Comparison of ENCODE assay signal across 10 cellular contexts in the genomic region with DNA sequence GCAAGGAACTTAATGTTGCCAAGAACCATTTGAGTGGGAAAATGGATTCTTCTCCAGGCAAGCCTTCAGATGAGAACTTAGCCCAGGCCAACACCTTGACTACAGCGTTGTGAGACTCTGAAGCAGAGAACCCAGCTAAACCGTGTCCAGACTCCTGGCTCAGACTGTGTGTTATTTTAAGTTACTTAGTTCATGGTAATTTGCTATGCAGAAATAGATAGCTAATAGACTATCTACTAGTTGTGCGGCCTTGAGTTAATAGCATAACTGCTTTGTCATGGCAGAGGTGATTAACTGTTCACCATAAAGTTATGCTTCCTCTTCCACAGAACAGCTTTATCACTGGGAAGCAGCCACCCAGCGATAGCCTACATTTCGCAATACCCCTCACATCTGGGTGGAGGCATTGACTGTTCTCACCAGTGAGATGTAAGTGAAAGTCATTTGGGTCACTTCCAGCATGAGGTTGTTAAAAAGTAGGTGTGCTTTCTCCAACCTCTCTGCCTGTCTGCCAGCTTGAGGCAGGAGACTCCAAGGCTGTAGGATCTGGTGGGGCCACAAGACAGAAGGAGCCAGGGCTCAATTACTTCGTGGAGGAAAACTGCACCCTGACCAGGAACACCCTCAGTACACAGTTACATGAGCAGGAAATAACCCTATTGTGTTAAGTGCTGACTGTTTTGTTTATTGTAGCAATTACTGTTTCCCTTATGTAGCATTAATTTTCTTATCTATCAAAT.
DNase-seq lines count a peak whose midpoint lies in the region; ATAC-seq and TF ChIP-seq lines count a peak whose summit lies in the region.
"Had no signal": no experiment of that assay in that cellular context is flagged by ENCODE, and none has a peak within 500 bp of the region (broad histone marks: within the 10 kb centered on the region; RNA-seq: fewer than 3 reads in every experiment).

No MANE protein-coding gene starts in this region.

- H3K4me3 Mint-ChIP-seq in CD4-positive, alpha-beta T cell, result no peak overlapping the region

- H3K9me3 ChIP-seq in esophagus squamous epithelium (no peaks in the 10 kb centered on the region), WERI-Rb-1 (ENCODE audit: severe bottlenecking) (no peaks in the 10 kb centered on the region)
- H3K9me3 ChIP-seq in CD4-positive, alpha-beta T cell (ENCODE audit: control insufficient read depth, low read length), result no peaks in the 10 kb centered on the region

- CTCF ChIA-PET in CD4-positive, alpha-beta T cell (lab: Charles Lee), result no interaction called here

- DNase-seq in EL (peak; percentile 50), OCI-M2 (lab: John Stamatoyannopoulos, UW; ENCODE audit: unreplicated experiment) (peak; percentile 60), esophagus squamous epithelium (lab: John Stamatoyannopoulos, UW) (no peak), omental fat pad (ENCODE audit: low spot score) (no peak), WERI-Rb-1 (no peak)
- no peak for DNase-seq in CD4-positive, alpha-beta T cell
- DNase-seq: effector CD4-positive, alpha-beta T cell; posterior cingulate gyrus had no signal

- 22 to 53% methylated on average over 5 to 6 of the region's 6 CpGs for WGBS in esophagus squamous epithelium, 2 donors

- H3K27ac ChIP-seq in esophagus squamous epithelium, result peak overlapping the region; percentile 34 to 55 (median 44)
- H3K27ac ChIP-seq in WERI-Rb-1, result no peak overlapping the region
- H3K27ac ChIP-seq in CD4-positive, alpha-beta T cell (ENCODE audit: low read depth, low read length), result no peak overlapping the region

- H3K4me1 Mint-ChIP-seq in CD4-positive, alpha-beta T cell (ENCODE audit: low read depth), result no peaks in the 10 kb centered on the region

- no peak for TF ChIP-seq CTCF in esophagus squamous epithelium (IDR thresholded peaks at IDR 0.05)
- TF ChIP-seq CTCF in omental fat pad (IDR thresholded peaks at IDR 0.05), result no peak
- no peak for TF ChIP-seq CTCF in WERI-Rb-1 (IDR thresholded peaks at IDR 0.05; ENCODE audit: low read depth, low read length)
- TF ChIP-seq CTCF in CD4-positive, alpha-beta T cell (IDR thresholded peaks at IDR 0.05), result no peak

- no peak overlapping the region for H3K27ac Mint-ChIP-seq in CD4-positive, alpha-beta T cell

- no peaks in the 10 kb centered on the region for H3K9me3 Mint-ChIP-seq in CD4-positive, alpha-beta T cell

- H3K4me3 ChIP-seq in esophagus squamous epithelium (peak overlapping the region in 1 of 4 donors; percentile 2), WERI-Rb-1 (ENCODE audit: low read depth, low read length) (no peak overlapping the region)

- H3K27me3 Mint-ChIP-seq in CD4-positive, alpha-beta T cell, result peaks cover 15% of the 10 kb centered on the region

- H3K4me1 ChIP-seq in esophagus squamous epithelium, result peaks cover 0 to 16% (median 15%) of the 10 kb centered on the region in 3 donors

- POLR2A ChIA-PET in CD4-positive, alpha-beta T cell (lab: Charles Lee), result no interaction called here

- TF ChIP-seq POLR2A in esophagus squamous epithelium (IDR thresholded peaks at IDR 0.05), result no peak

- H3K36me3 ChIP-seq in esophagus squamous epithelium (no peaks in the 10 kb centered on the region), WERI-Rb-1 (no peaks in the 10 kb centered on the region)

- H3K27me3 ChIP-seq in esophagus squamous epithelium (no peaks in the 10 kb centered on the region), WERI-Rb-1 (ENCODE audit: insufficient read depth, low read depth, severe bottlenecking) (no peaks in the 10 kb centered on the region)
- H3K27me3 ChIP-seq in CD4-positive, alpha-beta T cell (ENCODE audit: control insufficient read depth, insufficient read depth, low read length), result no peaks in the 10 kb centered on the region

- ATAC-seq in omental fat pad (ENCODE audit: low FRiP score) (peak; percentile 74), HG02870 (IDR thresholded peaks at IDR 0.05; ENCODE audit: unreplicated experiment) (no peak), HG02678 (IDR thresholded peaks at IDR 0.05; ENCODE audit: unreplicated experiment) (no peak)
- ATAC-seq in CD4-positive, alpha-beta T cell (ENCODE audit: poor library complexity), result no peak

- no peaks in the 10 kb centered on the region for H3K36me3 Mint-ChIP-seq in CD4-positive, alpha-beta T cell (ENCODE audit: low read depth)

- intact Hi-C loops in esophagus squamous epithelium (cut with DNase I), result no loop called here
- intact Hi-C loops in CD4-positive, alpha-beta T cell (cut with DNase I, micrococcal nuclease), result loop anchor here in 1 of 2 experiments (10.0 kb wide), 1 partner anchor 1165 kb away; no protein-coding TSS in a partner anchor

Comparison
In these comparisons a context has a peak if more than half of its experiments do, and no peak if none do; other contexts are left out.
1. DNase-seq: peak in EL (single experiment) and OCI-M2 (single experiment); none in esophagus squamous epithelium (single experiment), omental fat pad (single experiment), WERI-Rb-1 (single experiment) and CD4-positive, alpha-beta T cell (0 of 10).
2. H3K27ac ChIP-seq: peak in esophagus squamous epithelium (4 of 4); none in WERI-Rb-1 (single experiment) and CD4-positive, alpha-beta T cell (single experiment).